In genomic region chr11:78048561-78048960, GRCh38 we compare ENCODE assay signal across 17 cellular contexts. TPM values are rescaled to one million over a fixed set of nuclear protein-coding genes. Genes with fewer than 3 reads are reported as not detected.
A peak's percentile ranks its signal among the peaks of the same experiment; 100 is the strongest.
DNase-seq lines count a peak whose midpoint lies in the region; ATAC-seq lines count a peak whose summit lies in the region.
"Had no signal": no experiment of that assay in that cellular context is flagged by ENCODE, and none has a peak within 500 bp of the region (broad histone marks: within the 10 kb centered on the region; RNA-seq: fewer than 3 reads in every experiment).

No MANE protein-coding gene starts in this region.

- peak; percentile 36 for ATAC-seq in left lobe of liver
- ATAC-seq in HG02840 (IDR thresholded peaks at IDR 0.05; ENCODE audit: low FRiP score, unreplicated experiment), result no peak
- ATAC-seq: Panc1, SK-N-SH treated with all-trans-retinoic acid at 6 μM for 48 hours had no signal

- DNase-seq in NCI-H2171 treated with DMSO at 0.1 percent for 48 hours (lab: John Stamatoyannopoulos, UW) (peak; percentile 34), NCI-H2171 (lab: John Stamatoyannopoulos, UW) (no peak), OCI-M1 (lab: John Stamatoyannopoulos, UW) (peak; percentile 78), left lobe of liver (ENCODE audit: low spot score) (no peak), iPS-NIHi7 (ENCODE audit: extremely low spot score) (no peak), HAP-1 (ENCODE audit: low spot score in 2 of 2) (no peak)
- DNase-seq: DMS79 treated with DMSO at 0.1 percent for 48 hours, GOT3, NCI-H1930, NCI-H526, Right ventricle myocardium superior had no signal

- H3K9ac ChIP-seq in subcutaneous abdominal adipose tissue (ENCODE audit: low read length in 5 of 5), result no peak overlapping the region
- H3K9ac ChIP-seq: BLaER1 had no signal

- peaks cover 0 to 42% (median 30%) of the 10 kb centered on the region in 5 donors for H3K4me1 ChIP-seq in subcutaneous abdominal adipose tissue (ENCODE audit: control insufficient read depth in 5 of 5, insufficient read depth in 5 of 5, low read length in 5 of 5)
- peaks cover 10% of the 10 kb centered on the region for H3K4me1 ChIP-seq in HAP-1

- H3K27ac ChIP-seq in subcutaneous abdominal adipose tissue (ENCODE audit: low read depth, low read length), result peak overlapping the region; percentile 37
- H3K27ac ChIP-seq: 22Rv1, BLaER1 had no signal

- H3K9me3 ChIP-seq in subcutaneous abdominal adipose tissue (ENCODE audit: control insufficient read depth in 5 of 5, low read length in 5 of 5) (no peaks in the 10 kb centered on the region), HAP-1 (no peaks in the 10 kb centered on the region)

- in situ Hi-C loops in HAP-1 (cut with MboI; ENCODE audit: low sequenced_read_pairs), result no loop called here

- H3K36me3 ChIP-seq in subcutaneous abdominal adipose tissue (ENCODE audit: control insufficient read depth in 5 of 5, insufficient read depth in 5 of 5, low read length in 5 of 5) (no peaks in the 10 kb centered on the region), HAP-1 (replicated peaks) (no peaks in the 10 kb centered on the region)
- H3K36me3 ChIP-seq: BLaER1 had no signal

- H3K27me3 ChIP-seq in subcutaneous abdominal adipose tissue (ENCODE audit: control insufficient read depth in 5 of 5, insufficient read depth in 4 of 5, low read length in 5 of 5), result no peaks in the 10 kb centered on the region
- H3K27me3 ChIP-seq in HAP-1 (ENCODE audit: low read depth), result no peaks in the 10 kb centered on the region
- H3K27me3 ChIP-seq: BLaER1 had no signal

- H3K4me3 ChIP-seq in subcutaneous abdominal adipose tissue (ENCODE audit: low read depth in 1 of 5, low read length in 5 of 5) (no peak overlapping the region), HAP-1 (no peak overlapping the region)
- H3K4me3 ChIP-seq: BLaER1 had no signal

RNA-seq across cellular contexts. Expression of gene THRSP, which starts 15.1 kb away (rescaled TPM):
- 48.6 TPM for total RNA-seq in left lobe of liver

RNA-seq across cellular contexts. Expression of gene KCTD14, which starts 25.5 kb away (rescaled TPM):
- total RNA-seq in left lobe of liver, result 4.1 TPM
- total RNA-seq: Right ventricle myocardium superior had no signal

RNA-seq across cellular contexts. Expression of gene NDUFC2, which starts 31.1 kb away (rescaled TPM):
- 210 TPM for total RNA-seq in left lobe of liver

RNA-seq across cellular contexts. Expression of gene INTS4, which starts 54.1 kb away (rescaled TPM):
- total RNA-seq in left lobe of liver, result 10.1 TPM

Comparison
In these comparisons a context has a peak if more than half of its experiments do, and no peak if none do; other contexts are left out.
1. DNase-seq: peak in NCI-H2171 treated with DMSO at 0.1 percent for 48 hours (single experiment) and OCI-M1 (single experiment); none in NCI-H2171 (single experiment), left lobe of liver (single experiment), iPS-NIHi7 (single experiment) and HAP-1 (0 of 2).